31 cellular contexts compared by ENCODE assay signal in the genomic region with DNA sequence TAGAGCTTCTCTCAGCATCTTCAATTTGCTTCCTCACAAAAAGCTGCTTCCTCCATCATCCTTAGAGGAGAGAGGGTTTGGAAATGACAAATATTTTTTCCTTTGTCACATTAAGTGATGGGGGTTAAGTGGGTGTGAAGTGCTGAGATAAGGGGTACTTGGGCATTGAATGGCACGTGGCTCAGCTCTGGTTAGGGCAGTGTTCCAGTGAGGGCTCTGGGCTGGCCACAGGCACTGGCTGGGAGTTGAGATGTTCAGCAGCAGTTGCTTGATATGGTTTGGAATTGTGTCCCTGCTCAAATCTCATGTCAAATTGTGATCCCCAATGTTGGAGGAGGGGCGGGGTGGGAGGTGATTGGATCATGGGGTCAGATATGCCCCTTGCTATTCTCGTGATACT.
"Had no signal": no experiment of that assay in that cellular context is flagged by ENCODE, and none has a peak within 500 bp of the region (broad histone marks: within the 10 kb centered on the region; RNA-seq: fewer than 3 reads in every experiment).

No MANE protein-coding gene starts in this region.

- H3K9me3 ChIP-seq: esophagus squamous epithelium, testis, transverse colon had no signal

- H3K36me3 ChIP-seq: esophagus squamous epithelium, heart right ventricle, transverse colon had no signal

- H3K9ac ChIP-seq: parathyroid adenoma had no signal

- H3K27me3 ChIP-seq: testis, transverse colon had no signal

- FAIRE-seq: bronchial epithelial cell, colon, endometrium, urothelium cell line had no signal

- H3K79me2 ChIP-seq: parathyroid adenoma had no signal

- H3K4me3 Mint-ChIP-seq: activated naive CD8-positive, alpha-beta T cell; naive thymus-derived CD8-positive, alpha-beta T cell; neural crest cell; T-helper 2 cell treated with Interferon-gamma antibody and Interleukin-4, amounts not matched to agents 5 μg/mL and 100 μg/mL, for 36 hours had no signal

- H3K27ac ChIP-seq: epithelial cell of prostate, esophagus squamous epithelium, heart right ventricle, parathyroid adenoma, skin epidermis, testis, transverse colon had no signal

- H3K4me1 ChIP-seq: heart right ventricle, parathyroid adenoma, testis, transverse colon had no signal

- H3K9me3 Mint-ChIP-seq: T-helper 2 cell treated with Interferon-gamma antibody and Interleukin-4, amounts not matched to agents 5 μg/mL and 100 μg/mL, for 36 hours had no signal

- H3K4me3 ChIP-seq: esophagus squamous epithelium, heart right ventricle, skin epidermis, testis, transverse colon had no signal

- H2AFZ ChIP-seq: parathyroid adenoma had no signal

- H3K36me3 Mint-ChIP-seq: activated naive CD8-positive, alpha-beta T cell had no signal

- H3K27ac Mint-ChIP-seq: activated naive CD8-positive, alpha-beta T cell; T-helper 2 cell treated with Interferon-gamma antibody and Interleukin-4, amounts not matched to agents 5 μg/mL and 100 μg/mL, for 36 hours had no signal

- ATAC-seq: left lobe of liver; naive thymus-derived CD8-positive, alpha-beta T cell; sciatic nerve; stimulated activated naive CD8-positive, alpha-beta T cell treated with anti-CD3 and anti-CD28 coated beads, Interleukin-15, Interleukin-2, amounts not matched to agents 100 U/mL and 50 U/mL, for 24 hours had no signal

- DNase-seq: activated CD4-positive, alpha-beta T cell treated with anti-CD3 and anti-CD28 coated beads for 4 hours; activated CD4-positive, alpha-beta T cell treated with anti-CD3 and anti-CD28 coated beads, Interleukin-2, amount 50 U/mL, for 48 hours; activated CD8-positive, alpha-beta memory T cell treated with anti-CD3 and anti-CD28 coated beads for 24 hours; activated effector memory CD4-positive, alpha-beta T cell treated with Interleukin-2 at 50 U/mL for 16 hours; activated naive CD4-positive, alpha-beta T cell treated with Interleukin-2 at 50 U/mL for 16 hours; anterior cingulate cortex; dermis blood vessel endothelial cell; effector CD4-positive, alpha-beta T cell; esophagus squamous epithelium; foreskin melanocyte; heart right ventricle; midbrain; naive thymus-derived CD8-positive, alpha-beta T cell; occipital lobe; stimulated activated CD4-positive, alpha-beta T cell treated with anti-CD3 and anti-CD28 coated beads, Interleukin-12 subunit alpha, Interleukin-12 subunit beta, amount 100 ng/mL, for 4 hours; stimulated activated CD4-positive, alpha-beta T cell treated with anti-CD3 and anti-CD28 coated beads, Interleukin-4, amount 100 ng/mL, for 1 hour; stimulated activated naive CD8-positive, alpha-beta T cell treated with anti-CD3 and anti-CD28 coated beads, Interleukin-15, Interleukin-2, amounts not matched to agents 100 U/mL and 50 U/mL, for 24 hours; testis; transverse colon had no signal

- H3K4me1 Mint-ChIP-seq: neural crest cell had no signal
